ENCODE assay signal across 17 cellular contexts in the genomic region with DNA sequence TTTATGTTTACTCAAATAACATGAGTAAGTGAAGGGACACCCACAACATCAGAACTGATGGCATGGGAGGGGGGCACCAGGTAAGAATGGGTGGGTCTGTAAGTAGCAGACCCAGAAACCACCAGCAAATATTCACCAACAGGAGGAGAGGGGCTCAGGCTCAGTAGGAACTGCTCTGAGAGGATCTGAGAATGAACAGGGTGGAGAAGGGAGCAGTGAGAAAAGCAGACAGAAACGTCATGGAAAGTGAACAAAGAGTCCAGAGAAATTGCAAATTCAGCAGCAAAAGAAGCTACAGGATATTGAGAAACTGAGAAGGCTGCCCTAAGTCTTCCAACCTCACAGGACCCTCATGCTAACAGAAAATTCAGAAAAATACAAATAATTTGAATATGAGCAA.
DNase-seq lines count a peak whose midpoint lies in the region; ATAC-seq and TF ChIP-seq lines count a peak whose summit lies in the region.
"Had no signal": no experiment of that assay in that cellular context is flagged by ENCODE, and none has a peak within 500 bp of the region (broad histone marks: within the 10 kb centered on the region; RNA-seq: fewer than 3 reads in every experiment).

No MANE protein-coding gene starts in this region.

- H3K9me3 Mint-ChIP-seq in nephron progenitor cell, result no peaks in the 10 kb centered on the region
- H3K9me3 Mint-ChIP-seq in natural killer cell treated with Interleukin-12 subunit alpha and Interleukin-12 subunit beta and Interleukin-15 and Interleukin-18, amount 100 ng/mL, for 72 hours, result no peaks in the 10 kb centered on the region
- H3K9me3 Mint-ChIP-seq: CD8-positive, alpha-beta memory T cell had no signal

- no peaks in the 10 kb centered on the region for H3K4me1 ChIP-seq in left ventricle myocardium inferior

- H3K4me1 Mint-ChIP-seq in nephron progenitor cell, result no peaks in the 10 kb centered on the region
- H3K4me1 Mint-ChIP-seq in natural killer cell treated with Interleukin-12 subunit alpha and Interleukin-12 subunit beta and Interleukin-15 and Interleukin-18, amount 100 ng/mL, for 72 hours (ENCODE audit: low read depth in 2 of 2), result no peaks in the 10 kb centered on the region

- no peaks in the 10 kb centered on the region for H3K36me3 ChIP-seq in left ventricle myocardium inferior

- peaks cover 10% of the 10 kb centered on the region for H3K36me3 Mint-ChIP-seq in nephron progenitor cell (ENCODE audit: low read depth)
- peaks cover 7% of the 10 kb centered on the region for H3K36me3 Mint-ChIP-seq in natural killer cell treated with Interleukin-12 subunit alpha and Interleukin-12 subunit beta and Interleukin-15 and Interleukin-18, amount 100 ng/mL, for 72 hours

- H3K27ac ChIP-seq in left ventricle myocardium inferior (replicated peaks), result no peak overlapping the region

- H3K4me3 Mint-ChIP-seq in nephron progenitor cell, result no peak overlapping the region
- no peak overlapping the region for H3K4me3 Mint-ChIP-seq in natural killer cell treated with Interleukin-12 subunit alpha and Interleukin-12 subunit beta and Interleukin-15 and Interleukin-18, amount 100 ng/mL, for 72 hours
- H3K4me3 Mint-ChIP-seq: CD8-positive, alpha-beta memory T cell had no signal

- no peaks in the 10 kb centered on the region for H3K9me3 ChIP-seq in left ventricle myocardium inferior (replicated peaks)

- H3K4me3 ChIP-seq in left ventricle myocardium inferior (no peak overlapping the region), choroid plexus epithelial cell (ENCODE audit: low read depth, low read length) (no peak overlapping the region)

- TF ChIP-seq CTCF in left ventricle myocardium inferior (IDR thresholded peaks at IDR 0.05; ENCODE audit: borderline replicate concordance) (no peak), choroid plexus epithelial cell (conservative IDR thresholded peaks at IDR 0.05; ENCODE audit: low read depth, low read length) (no peak), nephron progenitor cell (IDR thresholded peaks at IDR 0.05) (no peak)

- H3K27ac Mint-ChIP-seq in nephron progenitor cell, result peak overlapping the region; percentile 20
- no peak overlapping the region for H3K27ac Mint-ChIP-seq in natural killer cell treated with Interleukin-12 subunit alpha and Interleukin-12 subunit beta and Interleukin-15 and Interleukin-18, amount 100 ng/mL, for 72 hours

- ATAC-seq in Right ventricle myocardium inferior (peak; percentile 26), GM21367 (IDR thresholded peaks at IDR 0.05; ENCODE audit: unreplicated experiment) (no peak), left lobe of liver (no peak)
- no peak for ATAC-seq in natural killer cell treated with Interleukin-12 subunit alpha and Interleukin-12 subunit beta and Interleukin-15 and Interleukin-18, amount 100 ng/mL, for 72 hours
- ATAC-seq: PC-3 had no signal

- intact Hi-C loops in Right ventricle myocardium inferior (cut with DNase I), result no loop called here
- intact Hi-C loops in left ventricle myocardium inferior (cut with micrococcal nuclease), result no loop called here

- no peak for DNase-seq in Right ventricle myocardium inferior (ENCODE audit: missing footprints)
- no peak for DNase-seq in left ventricle myocardium inferior
- DNase-seq in choroid plexus epithelial cell (ENCODE audit: low read depth), result peak; percentile 31
- no peak for DNase-seq in nephron progenitor cell
- no peak for DNase-seq in NCI-H2171 (lab: John Stamatoyannopoulos, UW)
- DNase-seq in left lobe of liver (ENCODE audit: low spot score), result no peak
- no peak for DNase-seq in natural killer cell treated with Interleukin-12 subunit alpha and Interleukin-12 subunit beta and Interleukin-15 and Interleukin-18, amount 100 ng/mL, for 72 hours (ENCODE audit: low spot score)
- DNase-seq: 8988T; CD8-positive, alpha-beta memory T cell; DMS79; MM.1S; NCI-H1105; NCI-H2081; NK-92 treated with Interleukin-12 subunit alpha and Interleukin-12 subunit beta, amount 100 ng/mL, for 24 hours; PC-3; RPMI8226 had no signal

- no peaks in the 10 kb centered on the region for H3K27me3 Mint-ChIP-seq in nephron progenitor cell (ENCODE audit: low read depth, poor library complexity)
- H3K27me3 Mint-ChIP-seq in natural killer cell treated with Interleukin-12 subunit alpha and Interleukin-12 subunit beta and Interleukin-15 and Interleukin-18, amount 100 ng/mL, for 72 hours, result no peaks in the 10 kb centered on the region

- no peaks in the 10 kb centered on the region for H3K27me3 ChIP-seq in left ventricle myocardium inferior (ENCODE audit: low read depth)
